Comparison of ENCODE assay signal across 23 cellular contexts in the genomic region with DNA sequence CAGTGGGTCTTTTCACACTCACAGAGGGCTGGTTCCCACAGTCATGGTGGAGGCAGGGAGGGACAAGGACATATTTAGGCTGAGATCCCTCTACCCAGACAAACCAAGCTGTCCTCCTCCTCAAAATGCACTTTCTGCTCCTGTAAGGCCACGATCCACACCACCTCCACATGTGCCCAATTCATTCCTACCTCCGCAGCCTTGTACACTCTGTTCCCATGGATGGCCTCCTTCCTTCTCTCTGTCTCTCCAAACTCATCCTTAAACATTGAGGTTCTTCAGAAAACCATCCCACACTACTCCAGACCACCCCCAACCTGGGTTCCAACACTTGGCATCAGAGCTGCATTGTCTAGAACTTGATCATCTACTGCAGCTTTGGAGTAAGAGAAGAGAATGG.
DNase-seq lines count a peak whose midpoint lies in the region; ATAC-seq and TF ChIP-seq lines count a peak whose summit lies in the region.
"Had no signal": no experiment of that assay in that cellular context is flagged by ENCODE, and none has a peak within 500 bp of the region (broad histone marks: within the 10 kb centered on the region; RNA-seq: fewer than 3 reads in every experiment).

No MANE protein-coding gene starts in this region.

- no peaks in the 10 kb centered on the region for H3K4me1 ChIP-seq in left lung
- H3K4me1 ChIP-seq: A549; BLaER1 treated with 17β-estradiol and CSF1 and Interleukin-3, amounts not matched to agents 10 nM and 100 nM; Caco-2 had no signal

- H3K36me3 ChIP-seq in left lung: no peaks in the 10 kb centered on the region
- H3K36me3 ChIP-seq: BLaER1 treated with 17β-estradiol and CSF1 and Interleukin-3, amounts not matched to agents 10 nM and 100 nM had no signal

- TF ChIP-seq CTCF in left lung (IDR thresholded peaks at IDR 0.05): no peak

- intact Hi-C loops in left lung (cut with DNase I): no loop called here

- ATAC-seq in stimulated activated memory B cell treated with anti-CD40 and anti-IgM and Interleukin-4, amounts not matched to agents 10 μg/mL and 1 μg/mL and 100 μg/mL, for 72 hours: peak; percentile 13
- no peak for ATAC-seq in left lung
- ATAC-seq: A549; CD8-positive, alpha-beta T cell; GM12878 had no signal

- H3K9me3 Mint-ChIP-seq in stimulated activated memory B cell treated with anti-CD40 and anti-IgM and Interleukin-4, amounts not matched to agents 10 μg/mL and 1 μg/mL and 100 μg/mL, for 72 hours: no peaks in the 10 kb centered on the region

- no peak overlapping the region for H3K4me3 ChIP-seq in left lung
- H3K4me3 ChIP-seq: A549; BLaER1 treated with 17β-estradiol and CSF1 and Interleukin-3, amounts not matched to agents 10 nM and 100 nM; GM12878 had no signal

- H3K27ac ChIP-seq in angular gyrus (ENCODE audit: low read depth, low read length) (peak overlapping the region; percentile 22), left lung (no peak overlapping the region)
- H3K27ac ChIP-seq: 22Rv1; A549; BLaER1 treated with 17β-estradiol and CSF1 and Interleukin-3, amounts not matched to agents 10 nM and 100 nM; C4-2B had no signal

- no peaks in the 10 kb centered on the region for H3K9me3 ChIP-seq in left lung
- H3K9me3 ChIP-seq: A549; BLaER1 treated with 17β-estradiol and CSF1 and Interleukin-3, amounts not matched to agents 10 nM and 100 nM; Caco-2 had no signal

- no peak overlapping the region for H3K4me3 Mint-ChIP-seq in stimulated activated memory B cell treated with anti-CD40 and anti-IgM and Interleukin-4, amounts not matched to agents 10 μg/mL and 1 μg/mL and 100 μg/mL, for 72 hours
- H3K4me3 Mint-ChIP-seq: B cell; CD4-positive, alpha-beta T cell; CD8-positive, alpha-beta T cell had no signal

- no peaks in the 10 kb centered on the region for H3K27me3 Mint-ChIP-seq in stimulated activated memory B cell treated with anti-CD40 and anti-IgM and Interleukin-4, amounts not matched to agents 10 μg/mL and 1 μg/mL and 100 μg/mL, for 72 hours
- H3K27me3 Mint-ChIP-seq: CD4-positive, alpha-beta T cell had no signal

- no peaks in the 10 kb centered on the region for H3K27me3 ChIP-seq in left lung
- H3K27me3 ChIP-seq: BLaER1 treated with 17β-estradiol and CSF1 and Interleukin-3, amounts not matched to agents 10 nM and 100 nM had no signal

- no peaks in the 10 kb centered on the region for H3K4me1 Mint-ChIP-seq in stimulated activated memory B cell treated with anti-CD40 and anti-IgM and Interleukin-4, amounts not matched to agents 10 μg/mL and 1 μg/mL and 100 μg/mL, for 72 hours
- H3K4me1 Mint-ChIP-seq: B cell had no signal

- no peaks in the 10 kb centered on the region for H3K36me3 Mint-ChIP-seq in stimulated activated memory B cell treated with anti-CD40 and anti-IgM and Interleukin-4, amounts not matched to agents 10 μg/mL and 1 μg/mL and 100 μg/mL, for 72 hours
- H3K36me3 Mint-ChIP-seq: CD8-positive, alpha-beta T cell had no signal

- DNase-seq in inferior parietal cortex (ENCODE audit: extremely low spot score) (peak; percentile 22), GM19238 (ENCODE audit: insufficient read length, low spot score) (no peak), left lung (no peak)
- DNase-seq: AML-193; Caco-2; Calu3; CD4-positive, alpha-beta T cell; CD8-positive, alpha-beta T cell; DMS 273 treated with DMSO at 0.1 percent for 48 hours; DMS153; DMS53; DMS79; DND-41; EL; GDM1 had no signal

- no peak overlapping the region for H3K27ac Mint-ChIP-seq in stimulated activated memory B cell treated with anti-CD40 and anti-IgM and Interleukin-4, amounts not matched to agents 10 μg/mL and 1 μg/mL and 100 μg/mL, for 72 hours
- H3K27ac Mint-ChIP-seq: B cell; CD4-positive, alpha-beta T cell; CD8-positive, alpha-beta T cell had no signal
